In the genomic region with DNA sequence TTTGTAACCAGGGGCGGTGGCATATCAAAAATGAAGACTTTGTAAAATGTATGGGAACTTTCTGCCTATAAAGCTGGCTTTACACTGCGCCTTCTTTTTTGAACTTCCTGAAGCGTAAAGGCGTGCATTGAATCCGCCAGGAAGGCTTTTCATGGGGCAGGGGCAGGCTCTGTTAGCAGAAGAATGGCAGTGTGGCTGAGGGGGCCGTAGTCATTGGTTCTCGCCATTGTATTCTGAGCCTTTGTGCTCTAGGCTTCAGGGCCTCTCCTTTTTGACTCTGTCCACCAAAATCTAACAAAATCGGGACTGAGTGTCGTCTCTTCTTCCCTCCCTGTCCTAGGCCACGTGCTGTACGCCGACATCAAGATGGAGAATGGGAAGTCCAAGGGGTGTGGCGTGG, we compare ENCODE assay signal across 1 cellular context.
TF ChIP-seq lines count a peak whose summit lies in the region.

No MANE protein-coding gene starts in this region.

TF ChIP-seq in WTC11, 78 proteins besides CTCF, POLR2A, EP300 and RAD21 (continued from another document):
- TF ChIP-seq ARID4B (CRISPR knock-in tag; IDR thresholded peaks at IDR 0.05; ENCODE audit: borderline replicate concordance) (no peak), ZNF317 (CRISPR knock-in tag; IDR thresholded peaks at IDR 0.05; ENCODE audit: borderline replicate concordance, low read depth) (no peak), GRHL2 (CRISPR knock-in tag; IDR thresholded peaks at IDR 0.05; ENCODE audit: insufficient replicate concordance, severe bottlenecking) (no peak)
- TF ChIP-seq, protein P1, sequence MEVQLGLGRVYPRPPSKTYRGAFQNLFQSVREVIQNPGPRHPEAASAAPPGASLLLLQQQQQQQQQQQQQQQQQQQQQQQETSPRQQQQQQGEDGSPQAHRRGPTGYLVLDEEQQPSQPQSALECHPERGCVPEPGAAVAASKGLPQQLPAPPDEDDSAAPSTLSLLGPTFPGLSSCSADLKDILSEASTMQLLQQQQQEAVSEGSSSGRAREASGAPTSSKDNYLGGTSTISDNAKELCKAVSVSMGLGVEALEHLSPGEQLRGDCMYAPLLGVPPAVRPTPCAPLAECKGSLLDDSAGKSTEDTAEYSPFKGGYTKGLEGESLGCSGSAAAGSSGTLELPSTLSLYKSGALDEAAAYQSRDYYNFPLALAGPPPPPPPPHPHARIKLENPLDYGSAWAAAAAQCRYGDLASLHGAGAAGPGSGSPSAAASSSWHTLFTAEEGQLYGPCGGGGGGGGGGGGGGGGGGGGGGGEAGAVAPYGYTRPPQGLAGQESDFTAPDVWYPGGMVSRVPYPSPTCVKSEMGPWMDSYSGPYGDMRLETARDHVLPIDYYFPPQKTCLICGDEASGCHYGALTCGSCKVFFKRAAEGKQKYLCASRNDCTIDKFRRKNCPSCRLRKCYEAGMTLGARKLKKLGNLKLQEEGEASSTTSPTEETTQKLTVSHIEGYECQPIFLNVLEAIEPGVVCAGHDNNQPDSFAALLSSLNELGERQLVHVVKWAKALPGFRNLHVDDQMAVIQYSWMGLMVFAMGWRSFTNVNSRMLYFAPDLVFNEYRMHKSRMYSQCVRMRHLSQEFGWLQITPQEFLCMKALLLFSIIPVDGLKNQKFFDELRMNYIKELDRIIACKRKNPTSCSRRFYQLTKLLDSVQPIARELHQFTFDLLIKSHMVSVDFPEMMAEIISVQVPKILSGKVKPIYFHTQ (CRISPR knock-in tag; IDR thresholded peaks at IDR 0.05): no peak
TF ChIP-seq in WTC11: peak in this region for 0.
